ENCODE assay signal across 16 cellular contexts in the genomic region with DNA sequence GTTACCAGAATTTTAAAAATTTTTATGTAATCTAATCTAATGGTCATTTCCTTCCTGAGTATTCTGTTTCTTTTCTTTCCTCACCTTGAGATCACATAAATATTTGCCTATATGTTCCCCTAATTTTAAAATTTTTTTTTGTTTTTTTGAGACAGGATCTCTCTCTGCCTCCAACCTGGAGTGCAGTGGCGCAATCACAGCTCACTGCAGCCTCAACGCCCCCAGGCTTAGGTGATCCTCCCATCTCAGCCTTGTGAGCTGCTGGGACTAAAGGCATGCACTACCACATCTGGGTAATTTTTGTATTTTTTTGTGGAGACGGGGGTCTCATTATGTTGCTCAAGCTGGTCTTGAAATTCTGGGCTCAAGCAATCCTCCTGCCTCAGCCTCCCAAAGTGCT. TPM values are rescaled to one million over a fixed set of nuclear protein-coding genes. Genes with fewer than 3 reads are reported as not detected.
DNase-seq lines count a peak whose midpoint lies in the region; ATAC-seq, FAIRE-seq and TF ChIP-seq lines count a peak whose summit lies in the region.
"Had no signal": no experiment of that assay in that cellular context is flagged by ENCODE, and none has a peak within 500 bp of the region (broad histone marks: within the 10 kb centered on the region; RNA-seq: fewer than 3 reads in every experiment).

No MANE protein-coding gene starts in this region.

- no peaks in the 10 kb centered on the region for H3K36me3 ChIP-seq in HepG2 (replicated peaks in 1 of 2; ENCODE audit: control insufficient read depth in 1 of 2, insufficient read depth in 2 of 2, low read length in 2 of 2)
- H3K36me3 ChIP-seq in right lobe of liver = no peaks in the 10 kb centered on the region
- no peaks in the 10 kb centered on the region for H3K36me3 ChIP-seq in OCI-LY3 (replicated peaks; ENCODE audit: low read depth, low read length)
- no peaks in the 10 kb centered on the region for H3K36me3 ChIP-seq in trophoblast cell (ENCODE audit: control insufficient read depth in 1 of 2, insufficient read depth in 2 of 2, low read length in 2 of 2)
- H3K36me3 ChIP-seq: BLaER1 had no signal

- peaks cover 8% of the 10 kb centered on the region for H3K79me1 ChIP-seq in trophoblast cell (ENCODE audit: low read length)

- H2BK5ac ChIP-seq in trophoblast cell (ENCODE audit: low read depth, low read length, poor library complexity) = no peak overlapping the region

- H3K4me2 ChIP-seq in HepG2 (ENCODE audit: low read depth, low read length) (no peak overlapping the region; the same call in 1 of the 2 replicates), OCI-LY3 (ENCODE audit: low read length) (peak overlapping the region; percentile 56), trophoblast cell (ENCODE audit: low read length) (no peak overlapping the region)

- no peak overlapping the region for H3K4ac ChIP-seq in trophoblast cell (ENCODE audit: low read depth, low read length)

- TF ChIP-seq CTCF in HepG2 (CRISPR knock-in tag; IDR thresholded peaks at IDR 0.05) (no peak), right lobe of liver (IDR thresholded peaks at IDR 0.05) (no peak), OCI-LY3 (IDR thresholded peaks at IDR 0.05; ENCODE audit: low read depth, low read length) (no peak), epithelial cell of esophagus (IDR thresholded peaks at IDR 0.05; ENCODE audit: insufficient read depth, low read depth, low read length, missing control alignments) (no peak)

- TF ChIP-seq POLR2A in HepG2 (IDR thresholded peaks at IDR 0.05; ENCODE audit: insufficient read depth in 1 of 2, low read depth in 2 of 2, low read length in 2 of 2) (no peak), right lobe of liver (IDR thresholded peaks at IDR 0.05) (no peak)

- no peak overlapping the region for H2AK5ac ChIP-seq in trophoblast cell (ENCODE audit: low read length)

- H4K91ac ChIP-seq in trophoblast cell (ENCODE audit: low read depth, low read length) = no peak overlapping the region

- no peak overlapping the region for H4K8ac ChIP-seq in trophoblast cell (ENCODE audit: low read depth, low read length)

- FAIRE-seq in HepG2 (lab: Jason Lieb, UNC) = no peak
- FAIRE-seq: GM18507 had no signal

- ATAC-seq in HepG2 = no peak
- ATAC-seq in right lobe of liver = no peak
- no peak for ATAC-seq in HG03045 (IDR thresholded peaks at IDR 0.05; ENCODE audit: unreplicated experiment)
- ATAC-seq in HG03469 (IDR thresholded peaks at IDR 0.05; ENCODE audit: unreplicated experiment) = no peak

- no peak overlapping the region for H2AFZ ChIP-seq in HepG2 (ENCODE audit: low read length)
- no peak overlapping the region for H2AFZ ChIP-seq in OCI-LY3 (ENCODE audit: low read depth, low read length)
- H2AFZ ChIP-seq in trophoblast cell (ENCODE audit: insufficient read depth, low read length, poor library complexity) = no peak overlapping the region

- intact Hi-C loops in HepG2 (cut with micrococcal nuclease; ENCODE audit: unreplicated experiment) (no loop called here), right lobe of liver (cut with DNase I) (no loop called here)

- H3K27me3 ChIP-seq in HepG2 (ENCODE audit: control insufficient read depth in 1 of 2, insufficient read depth in 2 of 2, low read length in 2 of 2) = no peaks in the 10 kb centered on the region; a peak in 1 of 5 replicates
- no peaks in the 10 kb centered on the region for H3K27me3 ChIP-seq in right lobe of liver
- no peaks in the 10 kb centered on the region for H3K27me3 ChIP-seq in OCI-LY3 (ENCODE audit: low read depth, low read length)
- no peaks in the 10 kb centered on the region for H3K27me3 ChIP-seq in trophoblast cell (ENCODE audit: insufficient read depth, low read length)

- TF ChIP-seq EP300 in HepG2 (IDR thresholded peaks at IDR 0.05; ENCODE audit: low read depth in 2 of 2, low read length in 2 of 2) = no peak
- no peak for TF ChIP-seq EP300 in HepG2 (CRISPR knock-in tag; IDR thresholded peaks at IDR 0.05; ENCODE audit: borderline replicate concordance)

- in situ Hi-C loops in HepG2 (cut with HindIII; ENCODE audit: extremely low pct_ligation_motif_present, low pct_unique_long_range_greater_than_20kb) = no loop called here

- H3K23ac ChIP-seq in trophoblast cell (ENCODE audit: low read length) = no peak overlapping the region

- peaks cover 2% of the 10 kb centered on the region for H3K79me2 ChIP-seq in HepG2 (ENCODE audit: insufficient read depth, low read length)
- H3K79me2 ChIP-seq in OCI-LY3 (ENCODE audit: low read length) = no peaks in the 10 kb centered on the region
- peaks cover 6% of the 10 kb centered on the region for H3K79me2 ChIP-seq in trophoblast cell (ENCODE audit: control insufficient read depth, insufficient read depth, low read length, poor library complexity)

- 11% methylated on average over 3 of the region's 3 CpGs for WGBS in HepG2 (ENCODE audit: low lambda C conversion rate)
- WGBS in right lobe of liver (ENCODE audit: insufficient coverage, low coverage, low lambda C conversion rate, missing lambda C conversion rate) = 63% methylated on average over 3 of the region's 3 CpGs
- no CpG with 5 or more reads among the region's 3 CpGs for WGBS in trophoblast cell (ENCODE audit: extremely low coverage, insufficient coverage, insufficient read length)

- no peak overlapping the region for H4K12ac ChIP-seq in trophoblast cell (ENCODE audit: low read depth, low read length)

- CTCF ChIA-PET in HepG2 (lab: Yijun Ruan, JAX; ENCODE audit: low intra/inter-chr PET ratio, low total read pairs) = interaction anchor here (1.3 to 1.8 kb wide), 2 partner anchors 26 to 36 kb away, joined by 4 to 17 read pairs; no protein-coding TSS in a partner anchor

- H3K14ac ChIP-seq in trophoblast cell (ENCODE audit: low read length) = no peak overlapping the region

- POLR2A ChIA-PET in HepG2 (lab: Yijun Ruan, JAX) = interaction anchor here (0.8 kb wide), 1 partner anchor 26 kb away, joined by 3 read pairs; no protein-coding TSS in a partner anchor

- no peak overlapping the region for H3K18ac ChIP-seq in trophoblast cell (ENCODE audit: low read length)

- no peak overlapping the region for H2BK120ac ChIP-seq in trophoblast cell (ENCODE audit: insufficient read depth, low read length, poor library complexity)

- no peaks in the 10 kb centered on the region for H3K9me3 ChIP-seq in HepG2 (ENCODE audit: low read length)
- H3K9me3 ChIP-seq in right lobe of liver = no peaks in the 10 kb centered on the region
- no peaks in the 10 kb centered on the region for H3K9me3 ChIP-seq in OCI-LY3 (ENCODE audit: insufficient read depth, low read length)
- H3K9me3 ChIP-seq in trophoblast cell (ENCODE audit: insufficient read depth, low read depth, low read length) = no peaks in the 10 kb centered on the region
- H3K9me3 ChIP-seq: BLaER1 had no signal

- H3K27ac ChIP-seq in HepG2 (ENCODE audit: extremely low read length, insufficient read depth, low read length) (no peak overlapping the region), right lobe of liver (no peak overlapping the region), OCI-LY3 (ENCODE audit: low read length) (no peak overlapping the region), trophoblast cell (ENCODE audit: low read depth, low read length) (no peak overlapping the region)
- H3K27ac ChIP-seq: BLaER1, GM23248, HL-60 had no signal

- H3K4me3 ChIP-seq in HepG2 (replicated peaks in 1 of 3; ENCODE audit: insufficient read depth in 1 of 3, low read depth in 2 of 3, low read length in 3 of 3) (no peak overlapping the region; a peak in 1 of 6 replicates), right lobe of liver (no peak overlapping the region), OCI-LY3 (ENCODE audit: low read length) (no peak overlapping the region), epithelial cell of esophagus (ENCODE audit: low read length) (no peak overlapping the region), trophoblast cell (ENCODE audit: low read depth, low read length) (no peak overlapping the region)
- H3K4me3 ChIP-seq: BLaER1, GM12878 had no signal

- no peak overlapping the region for H2BK12ac ChIP-seq in trophoblast cell (ENCODE audit: low read length)

- H4K20me1 ChIP-seq in HepG2 (ENCODE audit: insufficient read depth, low read length) = no peaks in the 10 kb centered on the region
- H4K20me1 ChIP-seq in OCI-LY3 (ENCODE audit: insufficient read depth, low read length) = no peaks in the 10 kb centered on the region
- H4K20me1 ChIP-seq: BLaER1 had no signal

- no TSS peak for BruUV-seq in HepG2 (replicated peaks; lab: Mats Ljungman, UMichigan)

- DNase-seq in HepG2 (ENCODE audit: low spot score) = no peak
- DNase-seq in right lobe of liver = no peak
- DNase-seq in epithelial cell of esophagus (ENCODE audit: low read depth) = peak; percentile 63
- peak; percentile 31 to 47 for DNase-seq in trophoblast cell
- no peak for DNase-seq in NCI-H446 (lab: John Stamatoyannopoulos, UW)
- DNase-seq: 8988T, H7 had no signal

- no peak overlapping the region for H3K9ac ChIP-seq in HepG2 (ENCODE audit: insufficient read depth, low read depth, low read length)
- H3K9ac ChIP-seq in OCI-LY3 (ENCODE audit: low read length) = no peak overlapping the region
- no peak overlapping the region for H3K9ac ChIP-seq in trophoblast cell (ENCODE audit: low read length)
- H3K9ac ChIP-seq: BLaER1 had no signal

- TF ChIP-seq RAD21 in HepG2 (CRISPR knock-in tag; IDR thresholded peaks at IDR 0.05) = no peak

- H3K4me1 ChIP-seq in HepG2 (ENCODE audit: insufficient read depth, low read length) (peaks cover 31% of the 10 kb centered on the region), right lobe of liver (no peaks in the 10 kb centered on the region), OCI-LY3 (ENCODE audit: low read length) (no peaks in the 10 kb centered on the region), trophoblast cell (ENCODE audit: control insufficient read depth in 1 of 2, insufficient read depth in 2 of 2, low read length in 2 of 2) (no peaks in the 10 kb centered on the region)

RNA-seq across cellular contexts. Expression of a gene that starts 4.1 kb away (rescaled TPM):
- total RNA-seq in HepG2 (2016; rRNA removed; fragmentation: Illumina TruSeq; extraction: Trizol) (6.7 and 6.9 TPM in 2 replicates), right lobe of liver (10 to 100 TPM; 24.5 to 65.9 (median 26.8) TPM)
- 2.0 and 2.7 TPM in 2 replicates for total RNA-seq in HepG2 (2016; cell fraction: cytosol; rRNA removed; fragmentation: Illumina TruSeq; extraction: Trizol; ENCODE audit: low read depth)
- total RNA-seq in HepG2 (2016; cell fraction: insoluble cytoplasmic fraction; rRNA removed; fragmentation: Illumina TruSeq; extraction: Trizol) = 6.3 and 8.2 TPM in 2 replicates
- total RNA-seq in HepG2 (2016; cell fraction: membrane; rRNA removed; fragmentation: Illumina TruSeq; extraction: Trizol) = 4.6 and 5.4 TPM in 2 replicates
- total RNA-seq in HepG2 (2016; cell fraction: nucleus; rRNA removed; fragmentation: Illumina TruSeq; extraction: Trizol) = 3.8 and 5.3 TPM in 2 replicates
- polyA plus RNA-seq in HepG2 (2011; rRNA removed) = 6.7 and 7.7 TPM in 2 replicates
- 3.6 and 5.9 TPM in 2 replicates for polyA plus RNA-seq in HepG2 (2011; cell fraction: cytosol; rRNA removed)
- 8.5 and 8.6 TPM in 2 replicates for polyA plus RNA-seq in HepG2 (2011; cell fraction: nucleus; rRNA removed)
- 7.3 and 12.4 TPM in 2 replicates for polyA plus RNA-seq in HepG2 (2012)
- polyA plus RNA-seq in HepG2 (2016; cell fraction: cytosol; fragmentation: Illumina TruSeq; extraction: Trizol; ENCODE audit: low read depth) = 1.9 TPM in 2 replicates
- polyA plus RNA-seq in HepG2 (2016; cell fraction: insoluble cytoplasmic fraction; fragmentation: Illumina TruSeq; extraction: Trizol; ENCODE audit: low read depth) = 7.7 and 8.0 TPM in 2 replicates
- 2.9 and 3.7 TPM in 2 replicates for polyA plus RNA-seq in HepG2 (2016; cell fraction: membrane; fragmentation: Illumina TruSeq; extraction: Trizol; ENCODE audit: low read depth)
- polyA plus RNA-seq in HepG2 (2016; cell fraction: nucleus; fragmentation: Illumina TruSeq; extraction: Trizol; ENCODE audit: insufficient read depth, low read depth) = 6.8 and 10.0 TPM in 2 replicates
- 6.3 and 10.2 TPM in 2 replicates for polyA minus RNA-seq in HepG2 (2011; rRNA and poly(A)+ RNA removed; ENCODE audit: low replicate concordance)
- polyA minus RNA-seq in HepG2 (2011; cell fraction: cytosol; rRNA and poly(A)+ RNA removed) = 5.3 and 6.1 TPM in 2 replicates
- polyA minus RNA-seq in HepG2 (2011; cell fraction: nucleus; rRNA and poly(A)+ RNA removed) = 6.1 and 8.0 TPM in 2 replicates
- polyA plus RNA-seq in trophoblast cell (2013) = 16.0 and 17.5 TPM in 2 replicates
- polyA plus RNA-seq: IgD-negative memory B cell had no signal

Comparison
In these comparisons a context has a peak if more than half of its experiments do, and no peak if none do; other contexts are left out.
1. DNase-seq: peak in epithelial cell of esophagus (single experiment) and trophoblast cell (2 of 2); none in HepG2 (single experiment), right lobe of liver (0 of 3) and NCI-H446 (0 of 2).